In the genomic region with DNA sequence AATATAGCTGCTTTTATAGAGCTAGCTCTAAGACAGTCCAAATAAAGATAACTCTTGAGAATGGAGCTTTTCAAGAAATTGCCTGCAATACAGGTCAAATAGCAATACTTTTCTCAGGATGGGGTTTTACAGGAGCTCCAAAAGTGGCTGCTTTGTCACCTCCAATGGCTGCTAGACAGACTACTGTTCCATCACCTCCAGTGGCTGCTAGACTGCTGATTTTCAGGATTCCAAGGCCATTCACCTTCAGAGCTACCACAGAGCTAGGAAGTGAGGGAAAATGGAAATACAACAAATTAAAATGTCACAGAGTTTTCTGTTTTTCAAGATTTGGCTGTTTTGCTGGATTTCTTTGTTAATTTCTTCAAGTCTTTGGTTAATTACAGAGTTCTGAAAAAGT, we compare ENCODE assay signal across 9 cellular contexts. TPM values are rescaled to one million over a fixed set of nuclear protein-coding genes. Genes with fewer than 3 reads are reported as not detected.
"Had no signal": no experiment of that assay in that cellular context is flagged by ENCODE, and none has a peak within 500 bp of the region (broad histone marks: within the 10 kb centered on the region; RNA-seq: fewer than 3 reads in every experiment).

No MANE protein-coding gene starts in this region.

- DNase-seq: GDM1, GF-D8 had no signal

- H3K4me3 ChIP-seq: GM12878 had no signal

- ATAC-seq: GM12878 had no signal

- FAIRE-seq: G401.6, GM12878, GM12891, GM12892, GM18507, GM19239 had no signal

RNA-seq across cellular contexts. Expression of a gene that starts 8.5 kb away (rescaled TPM):
- total RNA-seq: G401 had no signal
